In genomic region chr2:6876299-6876698, GRCh38 we compare ENCODE assay signal across 20 cellular contexts. TPM values are rescaled to one million over a fixed set of nuclear protein-coding genes. Genes with fewer than 3 reads are reported as not detected.
"Had no signal": no experiment of that assay in that cellular context is flagged by ENCODE, and none has a peak within 500 bp of the region (broad histone marks: within the 10 kb centered on the region; RNA-seq: fewer than 3 reads in every experiment).

No MANE protein-coding gene starts in this region.

- H3K4me2 ChIP-seq: neural progenitor cell had no signal

- H3K9me3 ChIP-seq: esophagus squamous epithelium, prostate gland, tibial nerve, uterus had no signal

- H3K36me3 Mint-ChIP-seq: neural progenitor cell had no signal

- H3K36me3 ChIP-seq: cardiac muscle cell, esophagus squamous epithelium, neural progenitor cell, prostate gland, tibial nerve, uterus had no signal

- H3K9me3 Mint-ChIP-seq: activated B cell treated with CpG ODN at 0.5 μM for 24 hours had no signal

- H2AFZ ChIP-seq: neural progenitor cell had no signal

- H3K27ac Mint-ChIP-seq: activated B cell treated with CpG ODN at 0.5 μM for 24 hours; neural progenitor cell; stimulated activated naive CD8-positive, alpha-beta T cell treated with anti-CD3 and anti-CD28 coated beads, Interleukin-15, Interleukin-2, amounts not matched to agents 100 ng/mL and 50 ng/mL, for 24 hours; T-helper 2 cell treated with Interferon-gamma antibody and Interleukin-4, amounts not matched to agents 5 μg/mL and 100 μg/mL, for 36 hours had no signal

- H3K4me1 ChIP-seq: neural progenitor cell, prostate gland, uterus had no signal

- H3K4me1 Mint-ChIP-seq: neural progenitor cell had no signal

- H3K27me3 ChIP-seq: cardiac muscle cell, esophagus squamous epithelium, neural progenitor cell, tibial nerve, uterus had no signal

- H3K27me3 Mint-ChIP-seq: naive thymus-derived CD4-positive, alpha-beta T cell; stimulated activated naive CD8-positive, alpha-beta T cell treated with anti-CD3 and anti-CD28 coated beads, Interleukin-15, Interleukin-2, amounts not matched to agents 100 ng/mL and 50 ng/mL, for 24 hours had no signal

- DNase-seq: activated B cell treated with CpG ODN at 0.5 μM for 24 hours; activated CD4-positive, alpha-beta T cell treated with anti-CD3 and anti-CD28 coated beads for 48 hours; activated effector memory CD4-positive, alpha-beta T cell treated with anti-CD3 and anti-CD28 coated beads, Interleukin-2, amount 50 U/mL, for 16 hours; activated naive CD4-positive, alpha-beta T cell treated with anti-CD3 and anti-CD28 coated beads, Interleukin-2, amount 50 U/mL, for 16 hours; activated T-cell treated with anti-CD3 and anti-CD28 coated beads, Interleukin-2, amount 50 U/mL, for 72 hours; amniotic stem cell; dermis blood vessel endothelial cell; effector memory CD4-positive, alpha-beta T cell; esophagus squamous epithelium; mesendoderm; naive thymus-derived CD4-positive, alpha-beta T cell; right cardiac atrium; uterus had no signal

- H3K4me3 Mint-ChIP-seq: activated B cell treated with CpG ODN at 0.5 μM for 24 hours, neural progenitor cell had no signal

- H3K27ac ChIP-seq: cardiac muscle cell, neural progenitor cell, prostate gland, tibial nerve had no signal

- H3K9ac ChIP-seq: neural progenitor cell had no signal

- ATAC-seq: activated T-cell treated with anti-CD3 and anti-CD28 coated beads, Interleukin-2, amount 50 U/mL, for 72 hours; naive thymus-derived CD4-positive, alpha-beta T cell; right cardiac atrium had no signal

- H3K4me3 ChIP-seq: cardiac muscle cell, esophagus squamous epithelium, neural progenitor cell had no signal

RNA-seq across cellular contexts. Expression of gene RSAD2, which starts 1.3 kb away (rescaled TPM):
- total RNA-seq: osteocyte had no signal
